ENCODE assay signal across 1 cellular context in the genomic region with DNA sequence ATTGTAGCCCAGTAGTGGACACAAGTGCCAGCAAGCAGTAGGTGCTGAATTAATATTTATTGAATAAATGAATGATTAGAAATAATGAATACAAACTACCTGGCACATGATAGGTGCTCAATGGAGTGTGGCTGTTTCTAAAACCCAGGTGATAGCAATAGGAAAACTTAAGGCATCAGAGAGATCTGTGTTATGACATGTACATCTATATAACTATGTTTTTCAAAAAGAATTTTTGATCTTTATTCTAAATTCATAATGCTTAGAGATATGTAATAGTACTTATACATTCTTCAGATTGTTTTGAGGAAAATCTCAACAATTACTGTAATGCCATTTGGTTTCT.
TF ChIP-seq lines count a peak whose summit lies in the region.

No MANE protein-coding gene starts in this region.

TF ChIP-seq in endothelial cell of umbilical vein, 7 proteins besides CTCF, POLR2A, EP300 and RAD21:
- TF ChIP-seq GATA2 (IDR thresholded peaks at IDR 0.05; ENCODE audit: insufficient read depth, insufficient read length, low read depth, low read length) (no peak), POLR2AphosphoS5 (IDR thresholded peaks at IDR 0.05; ENCODE audit: insufficient read depth, low read depth, low read length) (no peak), FOS (IDR thresholded peaks at IDR 0.05; ENCODE audit: borderline replicate concordance, insufficient read depth, low read length) (no peak), JUN (IDR thresholded peaks at IDR 0.05; ENCODE audit: borderline replicate concordance, insufficient read depth, insufficient read length, low read depth) (no peak), EZH2 (IDR thresholded peaks at IDR 0.05; ENCODE audit: borderline replicate concordance, low read depth, low read length, severe bottlenecking) (no peak), MYC (IDR thresholded peaks at IDR 0.05; ENCODE audit: low read depth, low read length) (no peak)
- TF ChIP-seq, protein P1, sequence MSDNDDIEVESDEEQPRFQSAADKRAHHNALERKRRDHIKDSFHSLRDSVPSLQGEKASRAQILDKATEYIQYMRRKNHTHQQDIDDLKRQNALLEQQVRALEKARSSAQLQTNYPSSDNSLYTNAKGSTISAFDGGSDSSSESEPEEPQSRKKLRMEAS (IDR thresholded peaks at IDR 0.05; ENCODE audit: insufficient read depth, insufficient read length), result no peak
